Comparison of ENCODE assay signal across 8 cellular contexts in genomic region chr2:201643216-201643651, GRCh38. TPM values are rescaled to one million over a fixed set of nuclear protein-coding genes. Genes with fewer than 3 reads are reported as not detected.
DNase-seq lines count a peak whose midpoint lies in the region; ATAC-seq and TF ChIP-seq lines count a peak whose summit lies in the region.

TMEM237 (minus strand) TSS chr2:201643503; CDS start chr2:201643400, 103 bp downstream.

- ATAC-seq in GM18505 (IDR thresholded peaks at IDR 0.05; ENCODE audit: unreplicated experiment), result peak; percentile 39
- peak; percentile 36 for ATAC-seq in HG03039 (IDR thresholded peaks at IDR 0.05; ENCODE audit: unreplicated experiment)

- intact Hi-C loops in sigmoid colon (cut with DNase I), result loop anchor here (5.0 to 10.0 kb wide), 4 partner anchors 139 to 778 kb away; partner anchors contain the start of genes ALS2, CLK1, FZD7 and STRADB

- peak within 1 kb of the TSS; percentile 71 to 91 (median 82) for H3K4me3 ChIP-seq in Peyer's patch
- H3K4me3 ChIP-seq in astrocyte of the spinal cord (ENCODE audit: low read depth, low read length), result peak within 1 kb of the TSS; percentile 72
- peak within 1 kb of the TSS; percentile 93 for H3K4me3 ChIP-seq in iPS-15b (ENCODE audit: low read depth, low read length)
- peak within 1 kb of the TSS; percentile 71 to 84 (median 76) for H3K4me3 ChIP-seq in sigmoid colon

- 0 to 1% methylated on average over 39 of the region's 39 CpGs for WGBS in sigmoid colon, 2 donors

- in situ Hi-C loops in astrocyte of the spinal cord (cut with HindIII; ENCODE audit: low sequenced_read_pairs), result no loop called here

- H3K9me3 ChIP-seq in Peyer's patch, result no peaks in the 10 kb centered on the region
- no peaks in the 10 kb centered on the region for H3K9me3 ChIP-seq in iPS-15b (ENCODE audit: control insufficient read depth, insufficient read depth, low read length)
- H3K9me3 ChIP-seq in sigmoid colon, result no peaks in the 10 kb centered on the region

- TF ChIP-seq CTCF in Peyer's patch (IDR thresholded peaks at IDR 0.05) (no peak), astrocyte of the spinal cord (IDR thresholded peaks at IDR 0.05; ENCODE audit: low read depth, low read length) (no peak), sigmoid colon (IDR thresholded peaks at IDR 0.05) (no peak)

- H3K4me1 ChIP-seq in Peyer's patch, result peaks cover 0 to 4% (median 0%) of the 10 kb centered on the region in 4 donors
- peaks cover 3% of the 10 kb centered on the region for H3K4me1 ChIP-seq in iPS-15b (ENCODE audit: control insufficient read depth, insufficient read depth, low read length)
- peaks cover 0 to 20% (median 18%) of the 10 kb centered on the region in 4 donors for H3K4me1 ChIP-seq in sigmoid colon

- no peaks in the 10 kb centered on the region for H3K36me3 ChIP-seq in Peyer's patch
- no peaks in the 10 kb centered on the region for H3K36me3 ChIP-seq in iPS-15b (ENCODE audit: control insufficient read depth, insufficient read depth, low read length)
- H3K36me3 ChIP-seq in sigmoid colon, result no peaks in the 10 kb centered on the region

- peak within 1 kb of the TSS; percentile 87 for H3K9ac ChIP-seq in iPS-15b (ENCODE audit: low read depth, low read length)

- H3K27me3 ChIP-seq in Peyer's patch (no peaks in the 10 kb centered on the region), iPS-15b (ENCODE audit: control insufficient read depth, insufficient read depth, low read length) (no peaks in the 10 kb centered on the region), sigmoid colon (no peaks in the 10 kb centered on the region)

- H3K27ac ChIP-seq in Peyer's patch (peak within 1 kb of the TSS; percentile 80 to 83 (median 81)), sigmoid colon (peak within 1 kb of the TSS; percentile 93 to 96 (median 94))

- TF ChIP-seq EP300 in sigmoid colon (IDR thresholded peaks at IDR 0.05), result no peak

- DNase-seq in AG08395 (ENCODE audit: low spot score), result peak; percentile 58
- peak in 2 of 3 donors; percentile 66 to 73 for DNase-seq in Peyer's patch
- no peak for DNase-seq in astrocyte of the spinal cord (ENCODE audit: low read depth, low spot score)
- DNase-seq in sigmoid colon, result no peak
- no peak for DNase-seq in NCI-H2196 (lab: John Stamatoyannopoulos, UW; ENCODE audit: unreplicated experiment)

- TF ChIP-seq POLR2A in GM18505 (IDR thresholded peaks at IDR 0.05; ENCODE audit: borderline replicate concordance, extremely low read depth, insufficient read depth, insufficient read length) (no peak), Peyer's patch (IDR thresholded peaks at IDR 0.05) (no peak), sigmoid colon (IDR thresholded peaks at IDR 0.05) (no peak)

RNA-seq across cellular contexts. Expression of gene TMEM237, which starts in this region (rescaled TPM):
- total RNA-seq in Peyer's patch (10 to 100 TPM in 1 of 4 donors, 1 to 10 TPM in 3; 2.7 to 13.2 (median 6.0) TPM), sigmoid colon (10 to 100 TPM; 17.5 to 21.4 (median 20.8) TPM)
- 1 to 10 TPM; 3.0 to 6.2 (median 3.6) TPM for polyA plus RNA-seq in sigmoid colon

Comparison
In these comparisons a context has a peak if more than half of its experiments do, and no peak if none do; other contexts are left out.
1. DNase-seq: peak in AG08395 (single experiment) and Peyer's patch (2 of 3); none in astrocyte of the spinal cord (single experiment), sigmoid colon (single experiment) and NCI-H2196 (single experiment).
2. Peak in every context shown above with its lines, with median percentiles within 50 percentile points of each other: H3K4me3 ChIP-seq.